Comparison of ENCODE assay signal across 11 cellular contexts in genomic region chr16:80317132-80318098, GRCh38.
DNase-seq lines count a peak whose midpoint lies in the region; ATAC-seq and TF ChIP-seq lines count a peak whose summit lies in the region.
"Had no signal": no experiment of that assay in that cellular context is flagged by ENCODE, and none has a peak within 500 bp of the region (broad histone marks: within the 10 kb centered on the region; RNA-seq: fewer than 3 reads in every experiment).

No MANE protein-coding gene starts in this region.

- POLR2A ChIA-PET in BJ (lab: Charles Lee) = no interaction called here

- H3K4me1 ChIP-seq in left lung = no peaks in the 10 kb centered on the region

- intact Hi-C loops in left lung (cut with DNase I) = no loop called here

- TF ChIP-seq CTCF in BJ (IDR thresholded peaks at IDR 0.05; ENCODE audit: insufficient read depth, low read depth, low read length) (peak; percentile 32; the same call in 1 of the 2 replicates), left lung (IDR thresholded peaks at IDR 0.05) (no peak)

- DNase-seq in BJ (ENCODE audit: low read depth) (no peak), H7 (peak; percentile 68), SW480 (ENCODE audit: low spot score) (peak; percentile 12), left lung (peak in 1 of 2 donors; percentile 57), activated T-cell treated with anti-CD3 and anti-CD28 coated beads for 4 hours (no peak), NCI-H774 (lab: John Stamatoyannopoulos, UW) (no peak), mesenteric fat pad (ENCODE audit: low spot score) (no peak)
- DNase-seq: activated naive CD8-positive, alpha-beta T cell treated with anti-CD3 and anti-CD28 coated beads for 36 hours; erythroblast; NCI-H510A had no signal

- H3K9me3 ChIP-seq in left lung = no peaks in the 10 kb centered on the region

- no peak overlapping the region for H3K27ac ChIP-seq in left lung

- CTCF ChIA-PET in BJ (lab: Yijun Ruan, JAX) = interaction anchor here (0.6 to 2.9 kb wide), 3 partner anchors 11 to 1610 kb away, joined by 3 to 6 read pairs (median 5); no protein-coding TSS in a partner anchor

- H3K27me3 ChIP-seq in BJ (ENCODE audit: control insufficient read depth, insufficient read depth, low read length) (no peaks in the 10 kb centered on the region), H7 (ENCODE audit: control insufficient read depth, insufficient read depth, low read length) (no peaks in the 10 kb centered on the region), left lung (no peaks in the 10 kb centered on the region)

- ATAC-seq in left lung (peak; percentile 29), HG02759 (IDR thresholded peaks at IDR 0.05; ENCODE audit: unreplicated experiment) (no peak)

- H3K36me3 ChIP-seq in BJ (ENCODE audit: control insufficient read depth, insufficient read depth, low read length) = no peaks in the 10 kb centered on the region
- no peaks in the 10 kb centered on the region for H3K36me3 ChIP-seq in H7 (replicated peaks; ENCODE audit: control insufficient read depth, insufficient read depth, low read length)
- no peaks in the 10 kb centered on the region for H3K36me3 ChIP-seq in left lung

- H3K4me3 ChIP-seq in BJ (ENCODE audit: low read depth, low read length) (no peak overlapping the region), H7 (ENCODE audit: insufficient read depth, low read depth, low read length) (no peak overlapping the region), left lung (no peak overlapping the region)

Comparison
In these comparisons a context has a peak if more than half of its experiments do, and no peak if none do; other contexts are left out.
1. DNase-seq: peak in H7 (single experiment) and SW480 (single experiment); none in BJ (single experiment), activated T-cell treated with anti-CD3 and anti-CD28 coated beads for 4 hours (single experiment), NCI-H774 (single experiment) and mesenteric fat pad (single experiment).